In genomic region chr10:63866075-63866746, GRCh38 we compare ENCODE assay signal across 8 cellular contexts.
DNase-seq lines count a peak whose midpoint lies in the region; ATAC-seq and FAIRE-seq lines count a peak whose summit lies in the region.

No MANE protein-coding gene starts in this region.

- H3K27me3 Mint-ChIP-seq in activated naive CD8-positive, alpha-beta T cell treated with anti-CD3 and anti-CD28 coated beads, Interleukin-2, amount 10 ng/mL, durations not matched to agents 7 days and 5 days, result peaks cover 23% of the 10 kb centered on the region

- peaks cover 10% of the 10 kb centered on the region for H3K4me1 Mint-ChIP-seq in activated naive CD8-positive, alpha-beta T cell treated with anti-CD3 and anti-CD28 coated beads, Interleukin-2, amount 10 ng/mL, durations not matched to agents 7 days and 5 days

- intact Hi-C loops in left ventricle myocardium superior (cut with micrococcal nuclease), result no loop called here

- DNase-seq in DMS79 treated with DMSO at 0.1 percent for 48 hours (lab: John Stamatoyannopoulos, UW) (peak; percentile 6), DMS79 (lab: John Stamatoyannopoulos, UW) (no peak), HTR-8/SVneo (ENCODE audit: insufficient read length, low spot score) (peak; percentile 74), SHP77 treated with DMSO at 0.1 percent for 48 hours (lab: John Stamatoyannopoulos, UW) (peak; percentile 32), left ventricle myocardium superior (peak; percentile 43), renal cortical epithelial cell (ENCODE audit: low read depth) (peak; percentile 47)
- DNase-seq in activated naive CD8-positive, alpha-beta T cell treated with anti-CD3 and anti-CD28 coated beads, Interleukin-2, amount 10 ng/mL, durations not matched to agents 7 days and 5 days, result peak; percentile 30

- no peak overlapping the region for H3K4me3 Mint-ChIP-seq in activated naive CD8-positive, alpha-beta T cell treated with anti-CD3 and anti-CD28 coated beads, Interleukin-2, amount 10 ng/mL, durations not matched to agents 7 days and 5 days

- ATAC-seq in GM21576 (IDR thresholded peaks at IDR 0.05; ENCODE audit: unreplicated experiment) (peak; percentile 84), left ventricle myocardium superior (peak; percentile 80)
- peak; percentile 58 for ATAC-seq in activated naive CD8-positive, alpha-beta T cell treated with anti-CD3 and anti-CD28 coated beads, Interleukin-2, amount 10 ng/mL, durations not matched to agents 7 days and 5 days (ENCODE audit: low read depth)

- POLR2A ChIA-PET in activated naive CD8-positive, alpha-beta T cell treated with anti-CD3 and anti-CD28 coated beads, Interleukin-2, amount 10 ng/mL, durations not matched to agents 7 days and 5 days (lab: Charles Lee), result no interaction called here

- no peak overlapping the region for H3K27ac Mint-ChIP-seq in activated naive CD8-positive, alpha-beta T cell treated with anti-CD3 and anti-CD28 coated beads, Interleukin-2, amount 10 ng/mL, durations not matched to agents 7 days and 5 days

- no peaks in the 10 kb centered on the region for H3K9me3 Mint-ChIP-seq in activated naive CD8-positive, alpha-beta T cell treated with anti-CD3 and anti-CD28 coated beads, Interleukin-2, amount 10 ng/mL, durations not matched to agents 7 days and 5 days

- no peaks in the 10 kb centered on the region for H3K36me3 Mint-ChIP-seq in activated naive CD8-positive, alpha-beta T cell treated with anti-CD3 and anti-CD28 coated beads, Interleukin-2, amount 10 ng/mL, durations not matched to agents 7 days and 5 days

- FAIRE-seq in HTR-8/SVneo (lab: Jason Lieb, UNC), result peak; percentile 55
